ENCODE assay signal across 1 cellular context in the genomic region with DNA sequence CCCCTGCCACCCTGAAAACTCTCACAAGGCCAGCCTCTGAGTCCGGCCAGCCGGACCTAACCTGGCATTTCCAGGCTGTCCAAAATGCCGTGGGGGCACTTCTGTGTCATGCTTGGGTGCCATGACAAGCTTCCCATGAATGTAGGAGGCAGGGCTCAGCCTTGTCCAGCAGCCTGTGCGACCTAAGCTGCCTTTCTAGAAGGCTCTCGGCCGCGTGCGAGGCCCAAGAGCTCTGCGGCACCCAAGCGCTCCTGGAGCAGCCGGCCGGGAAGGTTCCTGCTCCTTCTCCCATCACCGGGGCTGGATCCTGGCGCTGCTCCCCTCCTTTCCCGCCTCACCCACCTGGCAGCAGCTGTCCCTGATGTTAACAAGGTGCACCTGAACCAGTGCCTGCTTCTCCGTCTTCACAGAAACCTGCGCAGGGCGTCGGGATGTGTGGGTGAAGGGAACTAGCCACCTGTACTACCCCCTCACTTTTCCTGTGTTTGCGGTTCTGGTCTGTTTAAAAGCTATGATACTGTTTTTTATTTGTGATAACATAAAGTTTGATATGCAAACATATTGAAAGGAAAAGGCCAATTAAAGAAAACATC.
TF ChIP-seq lines count a peak whose summit lies in the region.

No MANE protein-coding gene starts in this region.

TF ChIP-seq in GM23338, 12 proteins besides CTCF, POLR2A, EP300 and RAD21 (continued from another document):
- TF ChIP-seq, protein P1, sequence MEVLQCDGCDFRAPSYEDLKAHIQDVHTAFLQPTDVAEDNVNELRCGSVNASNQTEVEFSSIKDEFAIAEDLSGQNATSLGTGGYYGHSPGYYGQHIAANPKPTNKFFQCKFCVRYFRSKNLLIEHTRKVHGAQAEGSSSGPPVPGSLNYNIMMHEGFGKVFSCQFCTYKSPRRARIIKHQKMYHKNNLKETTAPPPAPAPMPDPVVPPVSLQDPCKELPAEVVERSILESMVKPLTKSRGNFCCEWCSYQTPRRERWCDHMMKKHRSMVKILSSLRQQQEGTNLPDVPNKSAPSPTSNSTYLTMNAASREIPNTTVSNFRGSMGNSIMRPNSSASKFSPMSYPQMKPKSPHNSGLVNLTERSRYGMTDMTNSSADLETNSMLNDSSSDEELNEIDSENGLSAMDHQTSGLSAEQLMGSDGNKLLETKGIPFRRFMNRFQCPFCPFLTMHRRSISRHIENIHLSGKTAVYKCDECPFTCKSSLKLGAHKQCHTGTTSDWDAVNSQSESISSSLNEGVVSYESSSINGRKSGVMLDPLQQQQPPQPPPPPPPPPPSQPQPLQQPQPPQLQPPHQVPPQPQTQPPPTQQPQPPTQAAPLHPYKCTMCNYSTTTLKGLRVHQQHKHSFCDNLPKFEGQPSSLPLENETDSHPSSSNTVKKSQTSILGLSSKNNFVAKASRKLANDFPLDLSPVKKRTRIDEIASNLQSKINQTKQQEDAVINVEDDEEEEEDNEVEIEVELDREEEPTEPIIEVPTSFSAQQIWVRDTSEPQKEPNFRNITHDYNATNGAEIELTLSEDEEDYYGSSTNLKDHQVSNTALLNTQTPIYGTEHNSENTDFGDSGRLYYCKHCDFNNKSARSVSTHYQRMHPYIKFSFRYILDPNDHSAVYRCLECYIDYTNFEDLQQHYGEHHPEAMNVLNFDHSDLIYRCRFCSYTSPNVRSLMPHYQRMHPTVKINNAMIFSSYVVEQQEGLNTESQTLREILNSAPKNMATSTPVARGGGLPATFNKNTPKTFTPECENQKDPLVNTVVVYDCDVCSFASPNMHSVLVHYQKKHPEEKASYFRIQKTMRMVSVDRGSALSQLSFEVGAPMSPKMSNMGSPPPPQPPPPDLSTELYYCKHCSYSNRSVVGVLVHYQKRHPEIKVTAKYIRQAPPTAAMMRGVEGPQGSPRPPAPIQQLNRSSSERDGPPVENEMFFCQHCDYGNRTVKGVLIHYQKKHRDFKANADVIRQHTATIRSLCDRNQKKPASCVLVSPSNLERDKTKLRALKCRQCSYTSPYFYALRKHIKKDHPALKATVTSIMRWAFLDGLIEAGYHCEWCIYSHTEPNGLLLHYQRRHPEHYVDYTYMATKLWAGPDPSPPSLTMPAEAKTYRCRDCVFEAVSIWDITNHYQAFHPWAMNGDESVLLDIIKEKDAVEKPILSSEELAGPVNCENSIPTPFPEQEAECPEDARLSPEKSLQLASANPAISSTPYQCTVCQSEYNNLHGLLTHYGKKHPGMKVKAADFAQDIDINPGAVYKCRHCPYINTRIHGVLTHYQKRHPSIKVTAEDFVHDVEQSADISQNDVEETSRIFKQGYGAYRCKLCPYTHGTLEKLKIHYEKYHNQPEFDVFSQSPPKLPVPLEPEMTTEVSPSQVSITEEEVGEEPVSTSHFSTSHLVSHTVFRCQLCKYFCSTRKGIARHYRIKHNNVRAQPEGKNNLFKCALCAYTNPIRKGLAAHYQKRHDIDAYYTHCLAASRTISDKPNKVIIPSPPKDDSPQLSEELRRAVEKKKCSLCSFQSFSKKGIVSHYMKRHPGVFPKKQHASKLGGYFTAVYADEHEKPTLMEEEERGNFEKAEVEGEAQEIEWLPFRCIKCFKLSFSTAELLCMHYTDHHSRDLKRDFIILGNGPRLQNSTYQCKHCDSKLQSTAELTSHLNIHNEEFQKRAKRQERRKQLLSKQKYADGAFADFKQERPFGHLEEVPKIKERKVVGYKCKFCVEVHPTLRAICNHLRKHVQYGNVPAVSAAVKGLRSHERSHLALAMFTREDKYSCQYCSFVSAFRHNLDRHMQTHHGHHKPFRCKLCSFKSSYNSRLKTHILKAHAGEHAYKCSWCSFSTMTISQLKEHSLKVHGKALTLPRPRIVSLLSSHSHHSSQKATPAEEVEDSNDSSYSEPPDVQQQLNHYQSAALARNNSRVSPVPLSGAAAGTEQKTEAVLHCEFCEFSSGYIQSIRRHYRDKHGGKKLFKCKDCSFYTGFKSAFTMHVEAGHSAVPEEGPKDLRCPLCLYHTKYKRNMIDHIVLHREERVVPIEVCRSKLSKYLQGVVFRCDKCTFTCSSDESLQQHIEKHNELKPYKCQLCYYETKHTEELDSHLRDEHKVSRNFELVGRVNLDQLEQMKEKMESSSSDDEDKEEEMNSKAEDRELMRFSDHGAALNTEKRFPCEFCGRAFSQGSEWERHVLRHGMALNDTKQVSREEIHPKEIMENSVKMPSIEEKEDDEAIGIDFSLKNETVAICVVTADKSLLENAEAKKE (CRISPR knock-in tag; IDR thresholded peaks at IDR 0.05), result no peak
- TF ChIP-seq ZNF331 (CRISPR knock-in tag; IDR thresholded peaks at IDR 0.05; ENCODE audit: low read depth) (no peak), NANOG (IDR thresholded peaks at IDR 0.05; ENCODE audit: borderline replicate concordance) (no peak), REST (IDR thresholded peaks at IDR 0.05; ENCODE audit: unreplicated experiment) (no peak), EZH2 (IDR thresholded peaks at IDR 0.05; ENCODE audit: low read depth, unreplicated experiment) (no peak), ZNF114 (CRISPR knock-in tag; IDR thresholded peaks at IDR 0.05) (no peak), CREB1 (CRISPR knock-in tag; IDR thresholded peaks at IDR 0.05; ENCODE audit: low read depth) (no peak), ETS1 (IDR thresholded peaks at IDR 0.05) (no peak)
TF ChIP-seq in GM23338: peak in this region for 0.
